In the genomic region with DNA sequence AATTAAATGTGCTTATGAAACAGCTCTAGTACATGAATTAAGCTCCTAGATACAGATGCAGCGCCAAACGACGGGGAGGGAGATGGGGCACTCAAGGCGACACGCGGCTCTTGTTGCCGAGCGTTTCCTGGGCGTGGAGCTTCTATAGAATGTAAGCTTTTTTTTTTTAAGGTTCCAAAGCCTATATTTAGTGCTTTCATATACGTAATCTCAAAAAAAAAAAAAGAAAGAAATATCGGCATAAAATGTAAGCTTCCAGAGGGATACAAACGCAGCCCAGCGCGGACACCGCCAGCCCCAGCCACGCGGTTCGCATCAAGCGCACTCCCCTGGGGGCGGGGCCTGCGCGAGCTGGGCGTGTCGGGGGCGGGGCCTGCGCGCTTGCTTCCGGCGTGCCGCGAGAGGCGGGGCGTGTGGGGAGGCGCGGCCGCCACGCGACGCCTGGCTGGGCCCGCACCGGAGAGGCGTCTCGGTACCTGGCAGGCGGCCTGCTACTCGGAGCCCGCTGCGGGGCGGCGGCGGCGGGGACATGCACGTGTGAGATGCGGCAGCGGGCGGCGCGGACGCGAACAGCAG, we compare ENCODE assay signal across 8 cellular contexts. TPM values are rescaled to one million over a fixed set of nuclear protein-coding genes. Genes with fewer than 3 reads are reported as not detected.
A peak's percentile ranks its signal among the peaks of the same experiment; 100 is the strongest.
DNase-seq lines count a peak whose midpoint lies in the region; ATAC-seq and TF ChIP-seq lines count a peak whose summit lies in the region.

A gene with protein sequence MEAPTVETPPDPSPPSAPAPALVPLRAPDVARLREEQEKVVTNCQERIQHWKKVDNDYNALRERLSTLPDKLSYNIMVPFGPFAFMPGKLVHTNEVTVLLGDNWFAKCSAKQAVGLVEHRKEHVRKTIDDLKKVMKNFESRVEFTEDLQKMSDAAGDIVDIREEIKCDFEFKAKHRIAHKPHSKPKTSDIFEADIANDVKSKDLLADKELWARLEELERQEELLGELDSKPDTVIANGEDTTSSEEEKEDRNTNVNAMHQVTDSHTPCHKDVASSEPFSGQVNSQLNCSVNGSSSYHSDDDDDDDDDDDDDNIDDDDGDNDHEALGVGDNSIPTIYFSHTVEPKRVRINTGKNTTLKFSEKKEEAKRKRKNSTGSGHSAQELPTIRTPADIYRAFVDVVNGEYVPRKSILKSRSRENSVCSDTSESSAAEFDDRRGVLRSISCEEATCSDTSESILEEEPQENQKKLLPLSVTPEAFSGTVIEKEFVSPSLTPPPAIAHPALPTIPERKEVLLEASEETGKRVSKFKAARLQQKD (plus strand): TSS at position 412 of the 576 bp plus-strand sequence. CDS start 309 bp downstream, outside the sequence.

- DNase-seq in AG10803 (ENCODE audit: low read depth) (peak; percentile 78), NCI-H510A (lab: John Stamatoyannopoulos, UW) (peak; percentile 64), choroid plexus epithelial cell (ENCODE audit: low read depth) (peak; percentile 84), left colon (peak; percentile 83 to 94)
- peak; percentile 94 to 96 for DNase-seq in activated CD4-positive, alpha-beta T cell treated with anti-CD3 and anti-CD28 coated beads for 24 hours (ENCODE audit: low read depth in 2 of 2)
- DNase-seq in stimulated activated CD4-positive, alpha-beta T cell treated with anti-CD3 and anti-CD28 coated beads, Interleukin-1b, Interleukin-23, amount 100 ng/mL, for 24 hours (ENCODE audit: low read depth in 4 of 4, low spot score in 1 of 4): peak; percentile 88 to 98 (median 90)

- ATAC-seq in GM19043 (IDR thresholded peaks at IDR 0.05; ENCODE audit: low read depth, unreplicated experiment): peak; percentile 78
- ATAC-seq in HG03342 (IDR thresholded peaks at IDR 0.05; ENCODE audit: unreplicated experiment): peak; percentile 78
- ATAC-seq in left colon: peak; percentile 97

- TF ChIP-seq CTCF in AG10803 (conservative IDR thresholded peaks at IDR 0.05; ENCODE audit: low read length) (no peak), choroid plexus epithelial cell (conservative IDR thresholded peaks at IDR 0.05; ENCODE audit: low read depth, low read length) (no peak)

- peak within 1 kb of the TSS; percentile 92 for H3K4me3 ChIP-seq in AG10803 (ENCODE audit: low read length)
- peak within 1 kb of the TSS; percentile 75 for H3K4me3 ChIP-seq in choroid plexus epithelial cell (ENCODE audit: low read depth, low read length)

- intact Hi-C loops in left colon (cut with DNase I, micrococcal nuclease): no loop called here

RNA-seq across cellular contexts. Expression of the gene that starts here (rescaled TPM):
- 10 to 100 TPM; 41.8 to 47.6 TPM for total RNA-seq in left colon

Comparison
In these comparisons a context has a peak if more than half of its experiments do, and no peak if none do; other contexts are left out.
1. Peak in every context shown above with its lines: DNase-seq, ATAC-seq and H3K4me3 ChIP-seq.